In the genomic region with DNA sequence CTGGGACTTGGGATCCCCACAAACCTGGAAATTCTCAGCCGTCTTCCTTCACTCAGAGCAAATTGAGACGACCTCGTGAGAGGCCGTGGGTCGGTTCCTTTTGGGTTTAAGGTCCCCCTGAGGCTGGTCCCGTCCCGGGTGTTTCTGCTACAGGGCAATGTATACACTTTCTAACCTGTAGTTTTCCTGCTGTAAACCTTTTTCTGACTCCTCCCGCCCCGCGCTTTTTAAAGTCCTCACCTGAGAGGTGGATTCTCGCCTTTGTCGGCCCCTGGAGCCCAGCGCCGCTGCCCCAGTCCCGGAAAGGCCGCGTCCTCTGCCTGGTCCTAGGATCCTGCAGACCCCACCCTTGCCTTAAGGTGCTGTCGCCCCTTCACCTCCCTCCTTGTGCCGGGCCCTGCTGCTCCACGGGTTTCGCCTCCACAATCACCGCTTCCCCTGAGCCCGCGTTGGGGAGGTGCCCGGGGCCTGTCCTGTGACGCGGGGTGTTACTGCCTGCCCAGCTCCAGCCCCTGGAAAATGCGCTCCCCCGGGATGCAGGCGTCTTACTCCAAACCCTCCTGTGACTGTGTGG, we compare ENCODE assay signal across 8 cellular contexts. TPM values are rescaled to one million over a fixed set of nuclear protein-coding genes. Genes with fewer than 3 reads are reported as not detected.
DNase-seq lines count a peak whose midpoint lies in the region; ATAC-seq, FAIRE-seq and TF ChIP-seq lines count a peak whose summit lies in the region.
"Had no signal": no experiment of that assay in that cellular context is flagged by ENCODE, and none has a peak within 500 bp of the region (broad histone marks: within the 10 kb centered on the region; RNA-seq: fewer than 3 reads in every experiment).

No MANE protein-coding gene starts in this region.

- H2AFZ ChIP-seq in GM12878 (ENCODE audit: control insufficient read depth, low read depth, low read length), result peak overlapping the region; percentile 88

- peak overlapping the region; percentile 90 for H3K9ac ChIP-seq in GM12878 (ENCODE audit: control insufficient read depth, insufficient read depth, low read length)

- no peak for FAIRE-seq in GM12878 (lab: Jason Lieb, UNC)
- FAIRE-seq: endometrium had no signal

- peaks cover 24% of the 10 kb centered on the region for H3K4me1 Mint-ChIP-seq in HFFc6 (ENCODE audit: low read depth)

- peaks cover 12% of the 10 kb centered on the region; the same call in 2 of the 3 replicates for H3K9me3 ChIP-seq in GM12878 (replicated peaks; ENCODE audit: control insufficient read depth, insufficient read depth, low read length)

- peak overlapping the region; percentile 64; the same call in 1 of the 2 replicates for H3K4me2 ChIP-seq in GM12878 (ENCODE audit: control insufficient read depth, insufficient read depth)

- H3K4me1 ChIP-seq in GM12878 (ENCODE audit: control insufficient read depth, insufficient read depth, low read length), result no peaks in the 10 kb centered on the region

- TF ChIP-seq RAD21 in GM12878 (IDR thresholded peaks at IDR 0.05; ENCODE audit: insufficient read depth, low read depth, low read length), result no peak

- SMC1A ChIA-PET in GM12878 (lab: Charles Lee; ENCODE audit: uncharacterized antibody, unreplicated experiment), result no interaction called here

- TF ChIP-seq CTCF in HFFc6 (IDR thresholded peaks at IDR 0.05), result no peak
- no peak for TF ChIP-seq CTCF in GM12878 (IDR thresholded peaks at IDR 0.05 in 2 of 3, conservative IDR thresholded peaks at IDR 0.05 in 1 of 3; ENCODE audit: control insufficient read depth in 2 of 3, extremely low read depth in 1 of 3, insufficient read depth in 1 of 3, low read depth in 3 of 3, low read length in 3 of 3)

- TF ChIP-seq EP300 in GM12878 (IDR thresholded peaks at IDR 0.05; ENCODE audit: borderline replicate concordance in 1 of 2, control insufficient read depth in 1 of 2, low read depth in 2 of 2, low read length in 2 of 2), result no peak

- intact Hi-C loops in GM12878 (cut with micrococcal nuclease; ENCODE audit: unreplicated experiment), result no loop called here

- H3K27ac ChIP-seq in GM12878 (ENCODE audit: control insufficient read depth, insufficient read depth), result peak overlapping the region; percentile 82

- H4K20me1 ChIP-seq in GM12878 (ENCODE audit: control insufficient read depth, insufficient read depth), result no peaks in the 10 kb centered on the region

- no peaks in the 10 kb centered on the region for H3K27me3 ChIP-seq in GM12878 (replicated peaks in 1 of 2; ENCODE audit: control insufficient read depth in 2 of 2, insufficient read depth in 2 of 2, low read length in 1 of 2)

- no TSS peak for BruUV-seq in GM12878 (replicated peaks; lab: Mats Ljungman, UMichigan)

- peak overlapping the region; percentile 85 for H3K4me3 ChIP-seq in GM12878

- POLR2A ChIA-PET in GM12878 (lab: Charles Lee), result no interaction called here

- RAD21 ChIA-PET in GM12878 (lab: Charles Lee; ENCODE audit: unreplicated experiment), result no interaction called here

- peak overlapping the region; percentile 91 for H3K4me3 Mint-ChIP-seq in HFFc6

- peaks cover 9% of the 10 kb centered on the region for H3K79me2 ChIP-seq in GM12878 (ENCODE audit: control insufficient read depth, insufficient read depth, low read length)

- peak; percentile 17 for DNase-seq in HFFc6
- peak; percentile 25 for DNase-seq in NCI-H2227 treated with DMSO at 0.1 percent for 48 hours (lab: John Stamatoyannopoulos, UW)
- no peak for DNase-seq in GM12878 (ENCODE audit: low read depth, low spot score)
- DNase-seq in iris pigment epithelial cell (ENCODE audit: low read depth), result peak; percentile 7
- DNase-seq in stimulated activated CD4-positive, alpha-beta T cell treated with anti-CD3 and anti-CD28 coated beads, Interleukin-1b, Interleukin-23, amount 100 ng/mL, for 24 hours (ENCODE audit: low read depth in 4 of 4, low spot score in 1 of 4), result peak in 3 of 4 experiments; percentile 4 to 12 (median 10)
- DNase-seq in NCI-H2196 (lab: John Stamatoyannopoulos, UW; ENCODE audit: unreplicated experiment), result no peak

- CTCF ChIA-PET in GM12878 (lab: Yijun Ruan, JAX), result no interaction called here

- H3K36me3 Mint-ChIP-seq in HFFc6 (ENCODE audit: low read depth), result peaks cover 39% of the 10 kb centered on the region

- under 1% methylated on average over 30 of the region's 30 CpGs for WGBS in GM12878 (ENCODE audit: insufficient coverage, insufficient replicate concordance, low lambda C conversion rate, missing lambda C conversion rate)

- H3K27ac Mint-ChIP-seq in HFFc6, result peak overlapping the region; percentile 88

- peaks cover 5% of the 10 kb centered on the region; the same call in 1 of the 2 replicates for H3K9me3 Mint-ChIP-seq in HFFc6

- peak; percentile 34 for ATAC-seq in GM18498 (IDR thresholded peaks at IDR 0.05; ENCODE audit: unreplicated experiment)
- ATAC-seq in GM12878, result peak; percentile 61

- H3K27me3 Mint-ChIP-seq in HFFc6 (ENCODE audit: insufficient read depth), result peaks cover 5% of the 10 kb centered on the region; the same call in 1 of the 2 replicates

- in situ Hi-C loops in GM12878 (cut with MboI), result loop anchor here (10.0 kb wide), 1 partner anchor 313 kb away; no protein-coding TSS in a partner anchor

- TF ChIP-seq POLR2A in GM12878 (IDR thresholded peaks at IDR 0.05; ENCODE audit: low read depth, low read length), result no peak

- no peaks in the 10 kb centered on the region; a peak in 2 of 4 replicates for H3K36me3 ChIP-seq in GM12878 (ENCODE audit: control insufficient read depth in 2 of 2, insufficient read depth in 2 of 2, low read length in 1 of 2)

RNA-seq across cellular contexts. Expression of gene ZNF761, which starts 0.4 kb away (rescaled TPM):
- 10 to 100 TPM in 3 of 6 experiments, 1 to 10 TPM in 3; 9.5 to 11.1 (median 10.0) TPM for total RNA-seq in HFFc6 (2021; fragmentation: NEBNext Ultra II Directional; extraction: Animal tissue kit (Norgen Biotek cat#: 25700))
- 85.5 and 85.8 TPM in 2 replicates for total RNA-seq in GM12878 (2013; cell fraction: nucleolus; rRNA removed)
- total RNA-seq in GM12878 (2014; rRNA removed) (8.5 and 10.2 TPM in 2 replicates), GM12878 (2014; rRNA removed; fragmentation: Illumina TruSeq; extraction: Trizol) (15.1 and 15.2 TPM in 2 replicates), GM12878 (2021) (7.9 and 8.8 TPM in 2 replicates)
- 7.5 TPM for polyA plus RNA-seq in GM12878 (2011; ENCODE audit: low read depth)
- polyA plus RNA-seq in GM12878 (2011; rRNA removed) (22.7 and 33.7 TPM in 2 replicates), GM12878 (2014; fragmentation: Illumina TruSeq; extraction: Trizol) (13.0 and 14.9 TPM in 2 replicates), GM12878 (2014; fragmentation: Nextera tagmentation; extraction: Ambion mirVana) (10 to 100 TPM in 1 of 2 experiments, 1 to 10 TPM in 1; 8.7 to 17.9 TPM), GM12878 (2014; rRNA removed) (7.3 and 8.2 TPM in 2 replicates), GM12878 (2016; fragmentation: Nextera tagmentation; extraction: Ambion mirVana) (10 to 100 TPM in 1 of 2 experiments, 1 to 10 TPM in 1; 9.9 to 11.3 TPM)
- 13.3 and 19.8 TPM in 2 replicates for polyA plus RNA-seq in GM12878 (2011; cell fraction: cytosol; rRNA removed)
- polyA plus RNA-seq in GM12878 (2011; cell fraction: nucleus; rRNA removed), result 22.1 and 28.1 TPM in 2 replicates
- 7.7 and 10.3 TPM in 2 replicates for polyA plus RNA-seq in GM12878 (2012)
- 11.9 and 23.2 TPM in 2 replicates for polyA minus RNA-seq in GM12878 (2011; rRNA and poly(A)+ RNA removed)
- polyA minus RNA-seq in GM12878 (2011; cell fraction: cytosol; rRNA and poly(A)+ RNA removed), result 6.1 and 6.2 TPM in 2 replicates
- polyA minus RNA-seq in GM12878 (2011; cell fraction: nucleus; rRNA and poly(A)+ RNA removed), result 10.4 and 13.5 TPM in 2 replicates

RNA-seq across cellular contexts. Expression of gene ZNF813, which starts 35.4 kb away (rescaled TPM):
- total RNA-seq in HFFc6 (2021; fragmentation: NEBNext Ultra II Directional; extraction: Animal tissue kit (Norgen Biotek cat#: 25700)), result 1 to 10 TPM; 2.0 to 6.4 (median 3.4) TPM
- 18.0 and 18.6 TPM in 2 replicates for total RNA-seq in GM12878 (2013; cell fraction: nucleolus; rRNA removed)
- total RNA-seq in GM12878 (2014; rRNA removed) (2.1 and 3.0 TPM in 2 replicates), GM12878 (2014; rRNA removed; fragmentation: Illumina TruSeq; extraction: Trizol) (4.8 and 5.1 TPM in 2 replicates), GM12878 (2021) (2.9 and 3.4 TPM in 2 replicates)
- polyA plus RNA-seq in GM12878 (2011; ENCODE audit: low read depth), result 1.6 TPM
- polyA plus RNA-seq in GM12878 (2011; rRNA removed) (4.3 and 7.6 TPM in 2 replicates), GM12878 (2014; fragmentation: Illumina TruSeq; extraction: Trizol) (2.7 and 3.4 TPM in 2 replicates), GM12878 (2014; fragmentation: Nextera tagmentation; extraction: Ambion mirVana) (under 1 TPM; 0.27 to 0.84 TPM), GM12878 (2014; rRNA removed) (1.2 and 1.3 TPM in 2 replicates), GM12878 (2016; fragmentation: Nextera tagmentation; extraction: Ambion mirVana) (1 to 10 TPM; 2.4 to 2.9 TPM)
- 1.7 and 2.0 TPM in 2 replicates for polyA plus RNA-seq in GM12878 (2011; cell fraction: cytosol; rRNA removed)
- 1.5 and 1.9 TPM in 2 replicates for polyA plus RNA-seq in GM12878 (2011; cell fraction: nucleus; rRNA removed)
- polyA plus RNA-seq in GM12878 (2012), result 2.8 TPM in 2 replicates
- polyA minus RNA-seq in GM12878 (2011; rRNA and poly(A)+ RNA removed), result 5.0 and 8.6 TPM in 2 replicates
- 2.5 and 3.3 TPM in 2 replicates for polyA minus RNA-seq in GM12878 (2011; cell fraction: cytosol; rRNA and poly(A)+ RNA removed)
- polyA minus RNA-seq in GM12878 (2011; cell fraction: nucleus; rRNA and poly(A)+ RNA removed), result 1.9 and 2.7 TPM in 2 replicates

RNA-seq across cellular contexts. Expression of gene ZNF765, which starts 37.2 kb away (rescaled TPM):
- 1 to 10 TPM; 4.3 to 5.4 (median 5.1) TPM for total RNA-seq in HFFc6 (2021; fragmentation: NEBNext Ultra II Directional; extraction: Animal tissue kit (Norgen Biotek cat#: 25700))
- total RNA-seq in GM12878 (2013; cell fraction: nucleolus; rRNA removed), result 102 and 107 TPM in 2 replicates
- total RNA-seq in GM12878 (2014; rRNA removed) (8.0 and 8.7 TPM in 2 replicates), GM12878 (2014; rRNA removed; fragmentation: Illumina TruSeq; extraction: Trizol) (12.6 and 13.4 TPM in 2 replicates), GM12878 (2021) (6.3 and 7.9 TPM in 2 replicates)
- polyA plus RNA-seq in GM12878 (2011; ENCODE audit: low read depth), result 5.0 TPM
- polyA plus RNA-seq in GM12878 (2011; rRNA removed) (12.7 and 17.1 TPM in 2 replicates), GM12878 (2014; fragmentation: Illumina TruSeq; extraction: Trizol) (5.7 and 7.4 TPM in 2 replicates), GM12878 (2014; fragmentation: Nextera tagmentation; extraction: Ambion mirVana) (1 to 10 TPM; 2.9 to 4.2 TPM), GM12878 (2014; rRNA removed) (3.9 and 4.5 TPM in 2 replicates), GM12878 (2016; fragmentation: Nextera tagmentation; extraction: Ambion mirVana) (1 to 10 TPM; 7.6 to 9.4 TPM)
- 6.3 and 6.9 TPM in 2 replicates for polyA plus RNA-seq in GM12878 (2011; cell fraction: cytosol; rRNA removed)
- polyA plus RNA-seq in GM12878 (2011; cell fraction: nucleus; rRNA removed), result 27.1 and 36.9 TPM in 2 replicates
- polyA plus RNA-seq in GM12878 (2012), result 6.1 and 6.3 TPM in 2 replicates
- polyA minus RNA-seq in GM12878 (2011; rRNA and poly(A)+ RNA removed), result 20.0 and 30.8 TPM in 2 replicates
- 5.5 and 6.1 TPM in 2 replicates for polyA minus RNA-seq in GM12878 (2011; cell fraction: cytosol; rRNA and poly(A)+ RNA removed)
- 16.6 and 19.3 TPM in 2 replicates for polyA minus RNA-seq in GM12878 (2011; cell fraction: nucleus; rRNA and poly(A)+ RNA removed)

Comparison
In these comparisons a context has a peak if more than half of its experiments do, and no peak if none do; other contexts are left out.
1. DNase-seq: peak in HFFc6 (single experiment), NCI-H2227 treated with DMSO at 0.1 percent for 48 hours (single experiment), iris pigment epithelial cell (single experiment) and stimulated activated CD4-positive, alpha-beta T cell treated with anti-CD3 and anti-CD28 coated beads, Interleukin-1b, Interleukin-23, amount 100 ng/mL, for 24 hours (3 of 4); none in GM12878 (single experiment) and NCI-H2196 (single experiment).